ENCODE assay signal across 28 cellular contexts in genomic region chr7:127957886-127958285, GRCh38.
"Had no signal": no experiment of that assay in that cellular context is flagged by ENCODE, and none has a peak within 500 bp of the region (broad histone marks: within the 10 kb centered on the region; RNA-seq: fewer than 3 reads in every experiment).

No MANE protein-coding gene starts in this region.

- H3K4me1 ChIP-seq: breast epithelium, Peyer's patch, SJSA1 had no signal

- H3K4me3 ChIP-seq: breast epithelium, MG63, Peyer's patch, SJSA1 had no signal

- H3K27ac ChIP-seq: breast epithelium, Peyer's patch, RWPE1, SJSA1, WERI-Rb-1 had no signal

- H3K27me3 ChIP-seq: breast epithelium, MG63, Peyer's patch, SJSA1 had no signal

- H3K27me3 Mint-ChIP-seq: activated CD8-positive, alpha-beta memory T cell treated with anti-CD3 and anti-CD28 coated beads, Interleukin-2, amount 10 ng/mL, durations not matched to agents 7 days and 5 days; activated naive CD4-positive, alpha-beta T cell treated with anti-CD3 and anti-CD28 coated beads, Interleukin-2, amount 50 U/mL, for 24 hours; activated T-cell treated with anti-CD3 and anti-CD28 coated beads, Interleukin-2, amount 50 U/mL, for 24 hours; T-helper 17 cell had no signal

- H3K9me3 ChIP-seq: breast epithelium, MG63, Peyer's patch, SJSA1 had no signal

- H3K36me3 ChIP-seq: breast epithelium, MG63, Peyer's patch had no signal

- H3K4me3 Mint-ChIP-seq: activated CD8-positive, alpha-beta memory T cell treated with anti-CD3 and anti-CD28 coated beads, Interleukin-2, amount 10 ng/mL, durations not matched to agents 7 days and 5 days; activated naive CD4-positive, alpha-beta T cell treated with anti-CD3 and anti-CD28 coated beads, Interleukin-2, amount 50 U/mL, for 24 hours; activated T-cell treated with anti-CD3 and anti-CD28 coated beads, Interleukin-2, amount 50 U/mL, for 24 hours; activated T-helper 1 cell treated with anti-CD3 and anti-CD28 coated beads, Interleukin-12 subunit alpha, Interleukin-12 subunit beta, Interleukin-2, Interleukin-4 antibody, amounts not matched to agents 30 ng/mL and 10 ng/mL and 1 ng/mL, durations not matched to agents 14 hours and 24 hours and 36 hours; T-helper 17 cell had no signal

- H3K27ac Mint-ChIP-seq: activated CD8-positive, alpha-beta memory T cell treated with anti-CD3 and anti-CD28 coated beads, Interleukin-2, amount 10 ng/mL, durations not matched to agents 7 days and 5 days; activated T-cell treated with anti-CD3 and anti-CD28 coated beads, Interleukin-2, amount 50 U/mL, for 24 hours; activated T-helper 1 cell treated with anti-CD3 and anti-CD28 coated beads, Interleukin-12 subunit alpha, Interleukin-12 subunit beta, Interleukin-2, Interleukin-4 antibody, amounts not matched to agents 30 ng/mL and 10 ng/mL and 1 ng/mL, durations not matched to agents 14 hours and 24 hours and 36 hours; T-helper 17 cell had no signal

- DNase-seq: activated CD4-positive, alpha-beta T cell treated with anti-CD3 and anti-CD28 coated beads for 4 hours; activated CD4-positive, alpha-beta T cell treated with anti-CD3 and anti-CD28 coated beads, Interleukin-2, amount 50 U/mL, for 4 hours; activated CD8-positive, alpha-beta memory T cell treated with anti-CD3 and anti-CD28 coated beads, Interleukin-2, amount 10 ng/mL, durations not matched to agents 7 days and 5 days; activated effector memory CD4-positive, alpha-beta T cell treated with Interleukin-2 at 50 U/mL for 16 hours; activated naive CD4-positive, alpha-beta T cell; activated T-cell treated with anti-CD3 and anti-CD28 coated beads, Interleukin-2, amount 50 U/mL, for 24 hours; aorta; caudate nucleus; MG63; MV-4-11; NCI-H1092 treated with DMSO at 0.1 percent for 48 hours; NCI-H1417 treated with DMSO at 0.1 percent for 48 hours; NCI-H1694; NCI-H2029 treated with DMSO at 0.1 percent for 48 hours; NCI-H446; NCI-H524; NCI-H774; Peyer's patch; Right ventricle myocardium superior; T-helper 17 cell; T1000; WERI-Rb-1 had no signal

- ATAC-seq: activated CD4-positive, CD25-positive, alpha-beta regulatory T cell treated with anti-CD3 and anti-CD28 coated beads, Interleukin-2, amount 50 U/mL, for 24 hours; activated CD8-positive, alpha-beta memory T cell treated with anti-CD3 and anti-CD28 coated beads, Interleukin-2, amount 10 ng/mL, durations not matched to agents 7 days and 5 days; T-helper 17 cell had no signal
